Comparison of ENCODE assay signal across 21 cellular contexts in the genomic region with DNA sequence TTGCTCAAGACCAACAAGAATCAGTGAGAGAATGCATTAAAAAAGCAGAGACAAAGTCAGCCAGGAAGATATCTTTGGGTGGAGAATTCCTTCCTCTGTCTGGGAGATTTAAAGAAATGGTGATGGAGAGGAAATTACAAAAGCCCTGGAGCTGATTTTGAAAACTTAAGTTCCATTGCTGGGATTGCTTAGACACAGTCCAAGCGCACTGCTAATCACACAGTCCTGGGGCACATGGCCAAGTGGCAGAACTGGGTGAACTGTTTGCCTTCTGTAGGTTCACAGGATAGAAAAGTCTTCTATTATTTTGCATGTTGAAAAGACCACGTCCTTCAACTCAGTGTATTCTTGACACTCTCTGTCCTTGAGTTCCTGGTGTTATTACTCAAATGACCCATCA.
DNase-seq lines count a peak whose midpoint lies in the region; ATAC-seq and TF ChIP-seq lines count a peak whose summit lies in the region.
"Had no signal": no experiment of that assay in that cellular context is flagged by ENCODE, and none has a peak within 500 bp of the region (broad histone marks: within the 10 kb centered on the region; RNA-seq: fewer than 3 reads in every experiment).

No MANE protein-coding gene starts in this region.

- H3K4me1 ChIP-seq in right cardiac atrium (ENCODE audit: control insufficient read depth, insufficient read depth, low read length), result no peaks in the 10 kb centered on the region
- H3K4me1 ChIP-seq: BE2C; BLaER1 treated with 17β-estradiol and CSF1 and Interleukin-3, amounts not matched to agents 10 nM and 100 nM; HAP-1 had no signal

- ATAC-seq in Right ventricle myocardium superior (ENCODE audit: poor library complexity) (peak; percentile 36), Right ventricle myocardium inferior (no peak), right cardiac atrium (peak; percentile 48 to 88)
- ATAC-seq: GM12878 had no signal

- no peak for TF ChIP-seq POLR2A in lower leg skin (IDR thresholded peaks at IDR 0.05)

- WGBS in right cardiac atrium, result 32% methylated on average over 2 of the region's 2 CpGs
- 44 to 52% methylated on average over 2 of the region's 2 CpGs for WGBS in lower leg skin, 2 donors

- no peaks in the 10 kb centered on the region for H3K9me3 ChIP-seq in right cardiac atrium (ENCODE audit: control insufficient read depth, low read length)
- H3K9me3 ChIP-seq: BE2C; BLaER1 treated with 17β-estradiol and CSF1 and Interleukin-3, amounts not matched to agents 10 nM and 100 nM; HAP-1 had no signal

- H3K27ac ChIP-seq in right cardiac atrium (ENCODE audit: low read length), result no peak overlapping the region
- H3K27ac ChIP-seq: 22Rv1; BLaER1 treated with 17β-estradiol and CSF1 and Interleukin-3, amounts not matched to agents 10 nM and 100 nM had no signal

- H3K4me3 ChIP-seq in LNCaP clone FGC (ENCODE audit: low read depth, low read length) (no peak overlapping the region), fibroblast of pulmonary artery (replicated peaks; ENCODE audit: low read depth, low read length) (no peak overlapping the region), right cardiac atrium (ENCODE audit: low read length) (no peak overlapping the region), lower leg skin (ENCODE audit: low read depth, poor library complexity, severe bottlenecking) (no peak overlapping the region)
- H3K4me3 ChIP-seq: BLaER1 treated with 17β-estradiol and CSF1 and Interleukin-3, amounts not matched to agents 10 nM and 100 nM; GM12878; HAP-1 had no signal

- TF ChIP-seq CTCF in LNCaP clone FGC (IDR thresholded peaks at IDR 0.05; ENCODE audit: control insufficient read depth, extremely low read depth, insufficient read depth) (no peak), fibroblast of pulmonary artery (IDR thresholded peaks at IDR 0.05; ENCODE audit: low read length, missing control alignments) (no peak), lower leg skin (IDR thresholded peaks at IDR 0.05) (no peak), GM13976 (IDR thresholded peaks at IDR 0.05; ENCODE audit: borderline replicate concordance, control extremely low read depth, extremely low read depth, insufficient read depth, missing control alignments) (no peak)

- DNase-seq in Right ventricle myocardium superior (peak; percentile 36), Right ventricle myocardium inferior (ENCODE audit: missing footprints) (no peak), LNCaP clone FGC (ENCODE audit: low read depth) (peak; percentile 39), fibroblast of pulmonary artery (ENCODE audit: low read depth) (peak; percentile 33), right cardiac atrium (peak; percentile 31 to 68 (median 64)), NCI-H446 (lab: John Stamatoyannopoulos, UW) (no peak), lower leg skin (ENCODE audit: low spot score in 2 of 2) (no peak), GM13976 (ENCODE audit: low spot score) (no peak)
- DNase-seq: BE2C; CD4-positive, alpha-beta T cell; CD8-positive, alpha-beta memory T cell; DMS 273 treated with DMSO at 0.1 percent for 48 hours; DMS79; EL; GDM1; GOT3; HFFc6 had no signal

- no peaks in the 10 kb centered on the region for H3K27me3 ChIP-seq in right cardiac atrium (ENCODE audit: control insufficient read depth, insufficient read depth)
- H3K27me3 ChIP-seq: BLaER1 treated with 17β-estradiol and CSF1 and Interleukin-3, amounts not matched to agents 10 nM and 100 nM had no signal

- in situ Hi-C loops in GM13976 (cut with MboI; ENCODE audit: low sequenced_read_pairs, unreplicated experiment), result no loop called here

- intact Hi-C loops in Right ventricle myocardium superior (cut with DNase I) (no loop called here), Right ventricle myocardium inferior (cut with DNase I) (no loop called here), right cardiac atrium (cut with DNase I) (no loop called here), lower leg skin (cut with DNase I; ENCODE audit: low total_unique reads) (no loop called here)

Comparison
In these comparisons a context has a peak if more than half of its experiments do, and no peak if none do; other contexts are left out.
1. DNase-seq: peak in Right ventricle myocardium superior (single experiment), LNCaP clone FGC (single experiment), fibroblast of pulmonary artery (single experiment) and right cardiac atrium (3 of 3); none in Right ventricle myocardium inferior (single experiment), NCI-H446 (0 of 2), lower leg skin (0 of 2) and GM13976 (single experiment).